In genomic region chr6:44651604-44652003, GRCh38 we compare ENCODE assay signal across 17 cellular contexts.
"Had no signal": no experiment of that assay in that cellular context is flagged by ENCODE, and none has a peak within 500 bp of the region (broad histone marks: within the 10 kb centered on the region; RNA-seq: fewer than 3 reads in every experiment).

No MANE protein-coding gene starts in this region.

- H3K27me3 Mint-ChIP-seq: T-helper 17 cell had no signal

- H3K36me3 ChIP-seq: ascending aorta, neutrophil, right atrium auricular region, thyroid gland had no signal

- FAIRE-seq: endothelial cell of umbilical vein, keratinocyte had no signal

- H3K4me3 Mint-ChIP-seq: activated CD8-positive, alpha-beta memory T cell treated with anti-CD3 and anti-CD28 coated beads, Interleukin-2, amount 10 ng/mL, durations not matched to agents 7 days and 5 days; activated naive CD8-positive, alpha-beta T cell treated with anti-CD3 and anti-CD28 coated beads, Interleukin-2, amount 10 ng/mL, durations not matched to agents 7 days and 5 days; stimulated activated effector memory CD8-positive, alpha-beta T cell treated with anti-CD3 and anti-CD28 coated beads, Interleukin-12 subunit alpha, Interleukin-12 subunit beta, amount 100 ng/mL, for 72 hours had no signal

- H3K27me3 ChIP-seq: ascending aorta, foreskin keratinocyte, right atrium auricular region, thyroid gland had no signal

- H3K4me3 ChIP-seq: ascending aorta, right atrium auricular region, skin epidermis, thyroid gland had no signal

- H3K27ac Mint-ChIP-seq: activated CD8-positive, alpha-beta memory T cell treated with anti-CD3 and anti-CD28 coated beads, Interleukin-2, amount 10 ng/mL, durations not matched to agents 7 days and 5 days; activated naive CD8-positive, alpha-beta T cell treated with anti-CD3 and anti-CD28 coated beads, Interleukin-2, amount 10 ng/mL, durations not matched to agents 7 days and 5 days; stimulated activated effector memory CD8-positive, alpha-beta T cell treated with anti-CD3 and anti-CD28 coated beads, Interleukin-12 subunit alpha, Interleukin-12 subunit beta, amount 100 ng/mL, for 72 hours; T-helper 17 cell had no signal

- DNase-seq: activated CD4-positive, alpha-beta T cell treated with anti-CD3 and anti-CD28 coated beads, Interleukin-2, amount 50 U/mL, for 4 hours; activated CD4-positive, CD25-positive, alpha-beta regulatory T cell treated with anti-CD3 and anti-CD28 coated beads, Interleukin-2, amount 50 U/mL, for 72 hours; activated CD8-positive, alpha-beta memory T cell treated with anti-CD3 and anti-CD28 coated beads, Interleukin-2, amount 10 ng/mL, durations not matched to agents 7 days and 5 days; activated naive CD8-positive, alpha-beta T cell treated with anti-CD3 and anti-CD28 coated beads, Interleukin-2, amount 10 ng/mL, durations not matched to agents 7 days and 5 days; activated T-cell treated with anti-CD3 and anti-CD28 coated beads, Interleukin-2, amount 50 U/mL, for 48 hours; left ventricle myocardium superior; midbrain; T-helper 17 cell; thyroid gland had no signal

- H3K27ac ChIP-seq: ascending aorta, foreskin keratinocyte, neutrophil, right atrium auricular region, skin epidermis, thyroid gland had no signal

- H3K9me3 ChIP-seq: ascending aorta, neutrophil, thyroid gland had no signal

- ATAC-seq: activated CD8-positive, alpha-beta memory T cell treated with anti-CD3 and anti-CD28 coated beads, Interleukin-2, amount 10 ng/mL, durations not matched to agents 7 days and 5 days; left ventricle myocardium superior; stimulated activated effector memory CD8-positive, alpha-beta T cell treated with anti-CD3 and anti-CD28 coated beads, Interleukin-12 subunit alpha, Interleukin-12 subunit beta, amount 100 ng/mL, for 72 hours; T-helper 17 cell had no signal

- H3K9me3 Mint-ChIP-seq: activated naive CD8-positive, alpha-beta T cell treated with anti-CD3 and anti-CD28 coated beads, Interleukin-2, amount 10 ng/mL, durations not matched to agents 7 days and 5 days had no signal
